ENCODE assay signal across 1 cellular context in the genomic region with DNA sequence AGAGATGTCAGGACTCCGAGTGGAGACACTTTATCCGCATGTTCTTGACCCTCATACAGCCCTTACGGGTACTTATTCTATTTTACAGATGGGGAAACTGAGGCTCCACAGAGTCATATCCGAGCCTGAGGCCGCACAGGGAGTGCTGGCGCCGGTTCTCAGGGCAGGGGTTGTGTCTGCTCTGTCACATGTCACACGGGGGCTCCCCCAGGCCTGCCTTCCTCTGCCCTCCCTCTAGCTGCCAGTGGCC.
TF ChIP-seq lines count a peak whose summit lies in the region.

No MANE protein-coding gene starts in this region.

TF ChIP-seq in GM23338, 12 proteins besides CTCF, POLR2A, EP300 and RAD21 (continued from another document):
- TF ChIP-seq EZH2 (IDR thresholded peaks at IDR 0.05; ENCODE audit: low read depth, unreplicated experiment): no peak
- TF ChIP-seq JUNB (IDR thresholded peaks at IDR 0.05; ENCODE audit: unreplicated experiment): no peak
- no peak for TF ChIP-seq ZNF462 (CRISPR knock-in tag; IDR thresholded peaks at IDR 0.05)
- TF ChIP-seq CREB1 (CRISPR knock-in tag; IDR thresholded peaks at IDR 0.05; ENCODE audit: low read depth): no peak
- TF ChIP-seq EZH2phosphoT487 (IDR thresholded peaks at IDR 0.05; ENCODE audit: unreplicated experiment): no peak
- no peak for TF ChIP-seq ZNF331 (CRISPR knock-in tag; IDR thresholded peaks at IDR 0.05; ENCODE audit: low read depth)
- TF ChIP-seq ZNF114 (CRISPR knock-in tag; IDR thresholded peaks at IDR 0.05): no peak
TF ChIP-seq in GM23338: peak in this region for 0.
